Comparison of ENCODE assay signal across 21 cellular contexts in genomic region chr4:48967101-48967500, GRCh38. TPM values are rescaled to one million over a fixed set of nuclear protein-coding genes. Genes with fewer than 3 reads are reported as not detected.
A peak's percentile ranks its signal among the peaks of the same experiment; 100 is the strongest.
DNase-seq lines count a peak whose midpoint lies in the region; ATAC-seq and TF ChIP-seq lines count a peak whose summit lies in the region.
"Had no signal": no experiment of that assay in that cellular context is flagged by ENCODE, and none has a peak within 500 bp of the region (broad histone marks: within the 10 kb centered on the region; RNA-seq: fewer than 3 reads in every experiment).

No MANE protein-coding gene starts in this region.

- H3K9me3 Mint-ChIP-seq in neural crest cell, result no peaks in the 10 kb centered on the region
- H3K9me3 Mint-ChIP-seq in stimulated activated effector memory CD8-positive, alpha-beta T cell treated with anti-CD3 and anti-CD28 coated beads, Interleukin-12 subunit alpha, Interleukin-12 subunit beta, amount 100 ng/mL, for 72 hours, result no peaks in the 10 kb centered on the region
- H3K9me3 Mint-ChIP-seq in naive thymus-derived CD8-positive, alpha-beta T cell, result no peaks in the 10 kb centered on the region
- H3K9me3 Mint-ChIP-seq: CD4-positive, CD25-positive, alpha-beta regulatory T cell; HFFc6 had no signal

- no peak overlapping the region for H2AFZ ChIP-seq in Karpas-422 (ENCODE audit: low read length)

- H3K27me3 Mint-ChIP-seq in neural crest cell (ENCODE audit: low read depth), result peaks cover 3% of the 10 kb centered on the region
- peaks cover 0 to 2% (median 0%) of the 10 kb centered on the region in 5 donors for H3K27me3 Mint-ChIP-seq in naive thymus-derived CD8-positive, alpha-beta T cell

- H3K4me3 Mint-ChIP-seq in neural crest cell, result no peak overlapping the region
- H3K4me3 Mint-ChIP-seq in stimulated activated effector memory CD8-positive, alpha-beta T cell treated with anti-CD3 and anti-CD28 coated beads, Interleukin-12 subunit alpha, Interleukin-12 subunit beta, amount 100 ng/mL, for 72 hours, result no peak overlapping the region
- no peak overlapping the region for H3K4me3 Mint-ChIP-seq in naive thymus-derived CD8-positive, alpha-beta T cell
- H3K4me3 Mint-ChIP-seq: CD4-positive, CD25-positive, alpha-beta regulatory T cell; HFFc6 had no signal

- no peaks in the 10 kb centered on the region for H3K27me3 ChIP-seq in Karpas-422 (ENCODE audit: low read length)
- H3K27me3 ChIP-seq in esophagus (ENCODE audit: control insufficient read depth in 1 of 2, insufficient read depth in 2 of 2, low read length in 2 of 2), result no peaks in the 10 kb centered on the region
- H3K27me3 ChIP-seq: MG63 had no signal

- peaks cover 13% of the 10 kb centered on the region for H3K4me1 Mint-ChIP-seq in neural crest cell
- H3K4me1 Mint-ChIP-seq in stimulated activated effector memory CD8-positive, alpha-beta T cell treated with anti-CD3 and anti-CD28 coated beads, Interleukin-12 subunit alpha, Interleukin-12 subunit beta, amount 100 ng/mL, for 72 hours, result no peaks in the 10 kb centered on the region
- no peaks in the 10 kb centered on the region for H3K4me1 Mint-ChIP-seq in naive thymus-derived CD8-positive, alpha-beta T cell
- H3K4me1 Mint-ChIP-seq: CD4-positive, CD25-positive, alpha-beta regulatory T cell had no signal

- H3K36me3 ChIP-seq in Karpas-422 (ENCODE audit: insufficient read depth, low read length) (no peaks in the 10 kb centered on the region), esophagus (ENCODE audit: control insufficient read depth in 2 of 2, insufficient read depth in 2 of 2, low read length in 1 of 2) (no peaks in the 10 kb centered on the region)
- H3K36me3 ChIP-seq: MG63 had no signal

- H3K36me3 Mint-ChIP-seq in neural crest cell (ENCODE audit: low read depth), result no peaks in the 10 kb centered on the region
- no peaks in the 10 kb centered on the region for H3K36me3 Mint-ChIP-seq in stimulated activated effector memory CD8-positive, alpha-beta T cell treated with anti-CD3 and anti-CD28 coated beads, Interleukin-12 subunit alpha, Interleukin-12 subunit beta, amount 100 ng/mL, for 72 hours
- H3K36me3 Mint-ChIP-seq in naive thymus-derived CD8-positive, alpha-beta T cell, result no peaks in the 10 kb centered on the region
- H3K36me3 Mint-ChIP-seq: CD4-positive, CD25-positive, alpha-beta regulatory T cell had no signal

- peak; percentile 33 for ATAC-seq in stimulated activated effector memory CD8-positive, alpha-beta T cell treated with anti-CD3 and anti-CD28 coated beads, Interleukin-12 subunit alpha, Interleukin-12 subunit beta, amount 100 ng/mL, for 72 hours
- ATAC-seq in naive thymus-derived CD8-positive, alpha-beta T cell, result no peak
- no peak for ATAC-seq in sciatic nerve
- ATAC-seq: A549, Panc1 had no signal

- peak overlapping the region; percentile 79 for H3K27ac ChIP-seq in Karpas-422 (ENCODE audit: low read length)
- H3K27ac ChIP-seq in esophagus (ENCODE audit: low read depth in 2 of 2, low read length in 1 of 2), result peak overlapping the region; percentile 30 to 85
- H3K27ac ChIP-seq: A549 had no signal

- peak overlapping the region; percentile 66 for H3K4me2 ChIP-seq in Karpas-422 (ENCODE audit: low read depth, low read length, poor library complexity, severe bottlenecking)
- H3K4me2 ChIP-seq: A549 had no signal

- no peaks in the 10 kb centered on the region for H3K79me2 ChIP-seq in Karpas-422 (ENCODE audit: low read length)

- DNase-seq in Karpas-422 (no peak), neural crest cell (ENCODE audit: low read depth, low spot score) (no peak), sciatic nerve (ENCODE audit: low spot score) (no peak)
- no peak for DNase-seq in stimulated activated effector memory CD8-positive, alpha-beta T cell treated with anti-CD3 and anti-CD28 coated beads, Interleukin-12 subunit alpha, Interleukin-12 subunit beta, amount 100 ng/mL, for 72 hours (ENCODE audit: low spot score in 2 of 2)
- DNase-seq in effector CD4-positive, alpha-beta T cell, result no peak
- no peak for DNase-seq in naive thymus-derived CD8-positive, alpha-beta T cell
- DNase-seq: CD4-positive, CD25-positive, alpha-beta regulatory T cell; H7; HFFc6; NCI-H1048; NCI-H1417 treated with DMSO at 0.1 percent for 48 hours; NCI-H187 treated with DMSO at 0.1 percent for 48 hours; NK-92 treated with Interleukin-12 subunit alpha and Interleukin-12 subunit beta, amount 100 ng/mL, for 24 hours; SIG-M5 had no signal

- H3K4me3 ChIP-seq in Karpas-422 (ENCODE audit: low read length), result peak overlapping the region; percentile 18; the same call in 1 of the 2 replicates
- no peak overlapping the region for H3K4me3 ChIP-seq in esophagus (ENCODE audit: low read depth in 1 of 2, low read length in 2 of 2)
- H3K4me3 ChIP-seq: A549, MG63 had no signal

- intact Hi-C loops in sciatic nerve (cut with DNase I), result no loop called here

- POLR2A ChIA-PET in naive thymus-derived CD8-positive, alpha-beta T cell (lab: Charles Lee), result no interaction called here

- no peaks in the 10 kb centered on the region for H3K9me2 ChIP-seq in Karpas-422 (replicated peaks; ENCODE audit: insufficient read depth, low read length)

- peak overlapping the region; percentile 21 for H3K27ac Mint-ChIP-seq in neural crest cell (ENCODE audit: unreplicated experiment)
- H3K27ac Mint-ChIP-seq in stimulated activated effector memory CD8-positive, alpha-beta T cell treated with anti-CD3 and anti-CD28 coated beads, Interleukin-12 subunit alpha, Interleukin-12 subunit beta, amount 100 ng/mL, for 72 hours, result no peak overlapping the region
- no peak overlapping the region for H3K27ac Mint-ChIP-seq in naive thymus-derived CD8-positive, alpha-beta T cell
- H3K27ac Mint-ChIP-seq: CD4-positive, CD25-positive, alpha-beta regulatory T cell; HFFc6 had no signal

- TF ChIP-seq CTCF in neural crest cell (conservative IDR thresholded peaks at IDR 0.05), result no peak

- peaks cover 50% of the 10 kb centered on the region for H3K4me1 ChIP-seq in Karpas-422 (ENCODE audit: low read length)
- peaks cover 0 to 4% of the 10 kb centered on the region in 2 donors for H3K4me1 ChIP-seq in esophagus (ENCODE audit: control insufficient read depth in 2 of 2, insufficient read depth in 2 of 2, low read length in 1 of 2)
- H3K4me1 ChIP-seq: A549 had no signal

- no peaks in the 10 kb centered on the region for H4K20me1 ChIP-seq in Karpas-422 (ENCODE audit: insufficient read depth, low read depth, low read length)

- H3K9me3 ChIP-seq in Karpas-422 (ENCODE audit: low read length) (no peaks in the 10 kb centered on the region), esophagus (ENCODE audit: control insufficient read depth in 2 of 2, insufficient read depth in 1 of 2, low read depth in 1 of 2, low read length in 1 of 2) (no peaks in the 10 kb centered on the region)
- H3K9me3 ChIP-seq: A549, MG63 had no signal

- H3K9ac ChIP-seq in Karpas-422 (ENCODE audit: low read length), result peak overlapping the region; percentile 30; the same call in 1 of the 2 replicates

RNA-seq across cellular contexts. Expression of gene CWH43, which starts 19.0 kb away (rescaled TPM):
- not detected in 2 replicates for total RNA-seq in Karpas-422 (2014; rRNA removed; shearing (Covaris generic); ENCODE audit: low replicate concordance)
- 10 to 100 TPM; 14.4 to 19.3 TPM for polyA plus RNA-seq in esophagus
- total RNA-seq in neural crest cell (not detected in 2 replicates), sciatic nerve (not detected)
- not detected for total RNA-seq in naive thymus-derived CD8-positive, alpha-beta T cell
- polyA plus RNA-seq in naive thymus-derived CD8-positive, alpha-beta T cell, result not detected
- total RNA-seq: CD4-positive, CD25-positive, alpha-beta regulatory T cell; H7; HFFc6; LHCN-M2; NCI-H460 had no signal
- polyA plus RNA-seq: A549; BJ; CD4-positive, CD25-positive, alpha-beta regulatory T cell had no signal
